ENCODE assay signal across 1 cellular context in genomic region chr15:51077565-51078153, GRCh38.
TF ChIP-seq lines count a peak whose summit lies in the region.

No MANE protein-coding gene starts in this region.

TF ChIP-seq in H1, 55 proteins besides CTCF, POLR2A, EP300 and RAD21:
- TF ChIP-seq MAFK (IDR thresholded peaks at IDR 0.05; ENCODE audit: low read depth, low read length) (no peak), EZH2 (IDR thresholded peaks at IDR 0.05; ENCODE audit: low read depth, low read length, severe bottlenecking) (no peak), SUZ12 (IDR thresholded peaks at IDR 0.05; ENCODE audit: low read length) (no peak), HDAC6 (IDR thresholded peaks at IDR 0.05; ENCODE audit: low read depth, low read length) (no peak), CREB1 (IDR thresholded peaks at IDR 0.05) (no peak), RFX5 (IDR thresholded peaks at IDR 0.05; ENCODE audit: borderline replicate concordance, low read depth, low read length) (no peak), TAF1 (IDR thresholded peaks at IDR 0.05; ENCODE audit: low read depth, low read length) (peak; percentile 84), KDM5A (IDR thresholded peaks at IDR 0.05; ENCODE audit: low read length) (no peak), NRF1 (IDR thresholded peaks at IDR 0.05; ENCODE audit: low read depth, low read length) (peak; percentile 41), CHD1 (IDR thresholded peaks at IDR 0.05; ENCODE audit: low read depth, low read length) (no peak), BRCA1 (IDR thresholded peaks at IDR 0.05; ENCODE audit: low read depth, low read length) (no peak), ZNF274 (IDR thresholded peaks at IDR 0.05; ENCODE audit: borderline replicate concordance, extremely low read depth, low read length) (no peak), KDM4A (IDR thresholded peaks at IDR 0.05; ENCODE audit: low read depth, low read length, severe bottlenecking) (peak; percentile 10), PHF8 (conservative IDR thresholded peaks at IDR 0.05; ENCODE audit: low read depth, low read length) (peak; percentile 43; the same call in 1 of the 2 replicates), TEAD4 (IDR thresholded peaks at IDR 0.05; ENCODE audit: low read depth, low read length) (0 out of 2 replicates have a peak, but pooled peaks have one; percentile 58), POLR2AphosphoS5 (IDR thresholded peaks at IDR 0.05; ENCODE audit: low read depth, low read length) (peak; percentile 54; the same call in 1 of the 2 replicates), SRF (IDR thresholded peaks at IDR 0.05; ENCODE audit: low read depth, low read length) (no peak), MAX (IDR thresholded peaks at IDR 0.05) (peak; percentile 42), BCL11A (IDR thresholded peaks at IDR 0.05; ENCODE audit: low read depth in 2 of 2, low read length in 2 of 2) (no peak)
